In the genomic region with DNA sequence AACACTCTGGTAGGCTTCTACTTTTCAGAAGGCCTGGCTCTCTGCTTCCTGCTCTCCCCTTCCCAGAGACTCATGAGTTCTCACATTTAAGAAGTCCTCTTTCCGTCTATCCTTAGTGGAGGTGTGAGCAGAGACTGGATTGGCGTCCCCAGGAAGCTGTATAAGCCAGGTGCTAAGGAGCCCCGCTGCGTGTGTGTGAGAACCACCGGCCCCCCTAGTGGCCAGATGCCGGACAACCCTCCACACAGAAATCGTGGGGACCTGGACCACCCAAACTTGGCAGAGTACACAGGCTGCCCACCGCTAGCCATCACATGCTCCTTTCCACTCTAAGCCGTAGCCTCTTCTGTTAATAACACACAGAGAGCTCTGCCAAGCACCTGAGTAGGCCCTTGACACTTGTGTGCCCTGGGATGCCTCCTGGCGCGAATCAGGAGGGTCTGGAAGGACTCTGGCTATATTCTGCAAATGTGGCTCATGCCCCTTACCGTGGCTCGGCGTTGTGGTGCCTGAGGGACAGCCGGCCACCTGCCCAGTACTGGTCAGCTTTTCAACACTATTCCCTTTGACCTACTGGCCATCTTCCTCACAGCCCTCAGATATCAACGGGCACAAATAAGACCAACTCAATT, we compare ENCODE assay signal across 16 cellular contexts. TPM values are rescaled to one million over a fixed set of nuclear protein-coding genes. Genes with fewer than 3 reads are reported as not detected.
DNase-seq lines count a peak whose midpoint lies in the region; ATAC-seq and TF ChIP-seq lines count a peak whose summit lies in the region.
"Had no signal": no experiment of that assay in that cellular context is flagged by ENCODE, and none has a peak within 500 bp of the region (broad histone marks: within the 10 kb centered on the region; RNA-seq: fewer than 3 reads in every experiment).

No MANE protein-coding gene starts in this region.

- H3K27ac ChIP-seq in AG04450 (ENCODE audit: low read depth, low read length) (no peak overlapping the region), RWPE1 (peak overlapping the region; percentile 23)
- H3K27ac ChIP-seq: uterus had no signal

- no peaks in the 10 kb centered on the region for H3K9me3 Mint-ChIP-seq in activated T-helper 17 cell treated with anti-CD3 and anti-CD28 coated beads, Interleukin-2, amount 50 U/mL, for 72 hours
- H3K9me3 Mint-ChIP-seq: activated CD4-positive, alpha-beta T cell treated with anti-CD3 and anti-CD28 coated beads, Interleukin-2, amount 10 ng/mL, durations not matched to agents 24 days and 14 days; activated T-cell treated with anti-CD3 and anti-CD28 coated beads, Interleukin-2, amount 50 U/mL, for 72 hours; T-helper 1 cell treated with Interleukin-12 subunit alpha and Interleukin-12 subunit beta and Interleukin-4 antibody, amounts not matched to agents 30 μg/mL and 1 μg/mL, for 36 hours had no signal

- H3K27me3 Mint-ChIP-seq in activated T-helper 17 cell treated with anti-CD3 and anti-CD28 coated beads, Interleukin-2, amount 50 U/mL, for 72 hours, result no peaks in the 10 kb centered on the region
- H3K27me3 Mint-ChIP-seq: activated CD4-positive, alpha-beta T cell treated with anti-CD3 and anti-CD28 coated beads, Interleukin-2, amount 10 ng/mL, durations not matched to agents 24 days and 14 days had no signal

- POLR2A ChIA-PET in AG04450 (lab: Yijun Ruan, JAX), result interaction anchor here (1.5 kb wide), 1 partner anchor 13 kb away, joined by 6 read pairs; no protein-coding TSS in a partner anchor
- POLR2A ChIA-PET in RWPE1 (lab: Yijun Ruan, JAX; ENCODE audit: low non-redundant PET), result no interaction called here

- peak; percentile 18; the same call in 1 of the 2 replicates for TF ChIP-seq CTCF in AG04450 (IDR thresholded peaks at IDR 0.05; ENCODE audit: low read depth, low read length)
- peak; percentile 7 for TF ChIP-seq CTCF in GM12865 (IDR thresholded peaks at IDR 0.05; ENCODE audit: insufficient read depth, low read depth, low read length, missing control alignments)
- no peak for TF ChIP-seq CTCF in RWPE1 (conservative IDR thresholded peaks at IDR 0.05; ENCODE audit: low read depth)

- DNase-seq in AG04450 (ENCODE audit: low read depth, low spot score), result no peak
- no peak for DNase-seq in GM12865 (ENCODE audit: low read depth)
- DNase-seq in RWPE1 (ENCODE audit: low spot score), result no peak
- peak; percentile 72 for DNase-seq in iPS-NIHi11 (ENCODE audit: low spot score)
- no peak for DNase-seq in stimulated activated CD4-positive, alpha-beta T cell treated with anti-CD3 and anti-CD28 coated beads, Interleukin-12 subunit alpha, Interleukin-12 subunit beta, amount 100 ng/mL, for 4 hours
- DNase-seq: activated CD4-positive, alpha-beta T cell treated with anti-CD3 and anti-CD28 coated beads, Interleukin-2, amount 10 ng/mL, durations not matched to agents 24 days and 14 days; activated T-cell treated with anti-CD3 and anti-CD28 coated beads, Interleukin-2, amount 50 U/mL, for 72 hours; amniotic stem cell; midbrain; NCI-H345; stimulated activated CD4-positive, alpha-beta T cell treated with anti-CD3 and anti-CD28 coated beads, Interleukin-2, amount 100 ng/mL, for 24 hours; uterus had no signal

- no peak overlapping the region for H3K4me3 Mint-ChIP-seq in activated T-helper 17 cell treated with anti-CD3 and anti-CD28 coated beads, Interleukin-2, amount 50 U/mL, for 72 hours
- H3K4me3 Mint-ChIP-seq: activated CD4-positive, alpha-beta T cell treated with anti-CD3 and anti-CD28 coated beads, Interleukin-2, amount 10 ng/mL, durations not matched to agents 24 days and 14 days; activated T-cell treated with anti-CD3 and anti-CD28 coated beads, Interleukin-2, amount 50 U/mL, for 72 hours; T-helper 1 cell treated with Interleukin-12 subunit alpha and Interleukin-12 subunit beta and Interleukin-4 antibody, amounts not matched to agents 30 μg/mL and 1 μg/mL, for 36 hours had no signal

- H3K36me3 Mint-ChIP-seq in activated T-helper 17 cell treated with anti-CD3 and anti-CD28 coated beads, Interleukin-2, amount 50 U/mL, for 72 hours (ENCODE audit: low read depth), result no peaks in the 10 kb centered on the region

- H3K27ac Mint-ChIP-seq in activated T-helper 17 cell treated with anti-CD3 and anti-CD28 coated beads, Interleukin-2, amount 50 U/mL, for 72 hours, result no peak overlapping the region
- H3K27ac Mint-ChIP-seq: activated CD4-positive, alpha-beta T cell treated with anti-CD3 and anti-CD28 coated beads, Interleukin-2, amount 10 ng/mL, durations not matched to agents 24 days and 14 days had no signal

- no peak overlapping the region for H3K4me3 ChIP-seq in AG04450 (ENCODE audit: low read depth, low read length)
- H3K4me3 ChIP-seq in GM12865 (ENCODE audit: low read depth, low read length), result no peak overlapping the region
- H3K4me3 ChIP-seq: uterus had no signal

- CTCF ChIA-PET in AG04450 (lab: Charles Lee), result no interaction called here
- CTCF ChIA-PET in RWPE1 (lab: Yijun Ruan, JAX), result interaction anchor here (0.6 to 1.0 kb wide), 2 partner anchors 95 to 489 kb away, joined by 3 read pairs; no protein-coding TSS in a partner anchor

- peaks cover 5% of the 10 kb centered on the region for H3K4me1 Mint-ChIP-seq in activated T-helper 17 cell treated with anti-CD3 and anti-CD28 coated beads, Interleukin-2, amount 50 U/mL, for 72 hours

- ATAC-seq in HG03457 (IDR thresholded peaks at IDR 0.05; ENCODE audit: unreplicated experiment), result no peak
- no peak for ATAC-seq in GM21390 (IDR thresholded peaks at IDR 0.05; ENCODE audit: unreplicated experiment)
- no peak for ATAC-seq in activated T-helper 17 cell treated with anti-CD3 and anti-CD28 coated beads, Interleukin-2, amount 50 U/mL, for 72 hours (replicated peaks)

- H3K9me3 ChIP-seq in AG04450 (ENCODE audit: control insufficient read depth, insufficient read depth, low read length), result no peaks in the 10 kb centered on the region
- H3K9me3 ChIP-seq: uterus had no signal

- H3K27me3 ChIP-seq in AG04450 (ENCODE audit: control insufficient read depth, insufficient read depth, low read length), result no peaks in the 10 kb centered on the region
- H3K27me3 ChIP-seq: uterus had no signal

RNA-seq across cellular contexts. Expression of gene CYB5D2, which starts 13.9 kb away (rescaled TPM):
- 15.6 and 22.0 TPM in 2 replicates for polyA plus RNA-seq in AG04450 (2011; rRNA removed)
- 14.9 and 15.6 TPM in 2 replicates for polyA minus RNA-seq in AG04450 (2011; rRNA and poly(A)+ RNA removed)
- 1 to 10 TPM; 6.6 to 8.4 TPM for total RNA-seq in activated T-helper 17 cell treated with anti-CD3 and anti-CD28 coated beads, Interleukin-2, amount 50 U/mL, for 72 hours

RNA-seq across cellular contexts. Expression of gene ZZEF1, which starts 14.0 kb away (rescaled TPM):
- polyA plus RNA-seq in AG04450 (2011; rRNA removed), result 15.3 and 18.3 TPM in 2 replicates
- polyA minus RNA-seq in AG04450 (2011; rRNA and poly(A)+ RNA removed), result 74.1 and 76.2 TPM in 2 replicates
- 10 to 100 TPM; 48.1 to 48.2 TPM for total RNA-seq in activated T-helper 17 cell treated with anti-CD3 and anti-CD28 coated beads, Interleukin-2, amount 50 U/mL, for 72 hours
